8 cellular contexts compared by ENCODE assay signal in the genomic region with DNA sequence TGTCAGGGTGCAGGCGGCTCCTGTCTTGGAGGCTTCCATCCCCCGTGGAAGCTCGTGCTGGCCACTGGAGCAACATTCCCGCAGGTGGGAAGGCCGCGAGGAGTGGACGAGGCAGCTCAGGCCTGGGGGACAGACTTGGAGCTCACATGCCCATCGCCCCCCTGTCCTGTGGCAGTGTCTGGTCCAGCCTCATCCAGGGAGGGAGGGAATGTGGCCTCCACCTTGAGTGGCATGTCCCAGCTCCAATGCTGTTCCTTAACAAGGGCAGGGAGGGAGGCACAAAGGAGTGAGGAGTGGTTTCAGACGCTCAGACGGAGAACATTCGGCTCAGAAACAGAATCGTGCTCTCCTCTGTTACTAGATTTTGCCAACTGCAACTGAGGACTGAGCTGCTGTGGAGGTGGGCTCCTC.
A peak's percentile ranks its signal among the peaks of the same experiment; 100 is the strongest.
DNase-seq lines count a peak whose midpoint lies in the region; ATAC-seq and TF ChIP-seq lines count a peak whose summit lies in the region.

No MANE protein-coding gene starts in this region.

- TF ChIP-seq CTCF in Calu3 (IDR thresholded peaks at IDR 0.05; ENCODE audit: unreplicated experiment): no peak

- CTCF ChIA-PET in Calu3 (lab: Charles Lee): no interaction called here

- no peaks in the 10 kb centered on the region for H3K27me3 Mint-ChIP-seq in Calu3 (ENCODE audit: unreplicated experiment)
- H3K27me3 Mint-ChIP-seq in IgD-negative memory B cell: no peaks in the 10 kb centered on the region
- no peaks in the 10 kb centered on the region for H3K27me3 Mint-ChIP-seq in activated naive CD8-positive, alpha-beta T cell treated with anti-CD3 and anti-CD28 coated beads, Interleukin-2, amount 10 ng/mL, durations not matched to agents 7 days and 5 days

- intact Hi-C loops in Calu3 (cut with micrococcal nuclease; ENCODE audit: unreplicated experiment): no loop called here
- intact Hi-C loops in left ventricle myocardium superior (cut with micrococcal nuclease): no loop called here
- intact Hi-C loops in posterior vena cava (cut with DNase I): no loop called here

- ATAC-seq in activated naive CD8-positive, alpha-beta T cell treated with anti-CD3 and anti-CD28 coated beads, Interleukin-2, amount 10 ng/mL, durations not matched to agents 7 days and 5 days (ENCODE audit: low read depth): no peak
- ATAC-seq in left ventricle myocardium superior: peak; percentile 8
- no peak for ATAC-seq in GM21526 (IDR thresholded peaks at IDR 0.05; ENCODE audit: low FRiP score, unreplicated experiment)
- no peak for ATAC-seq in HG03039 (IDR thresholded peaks at IDR 0.05; ENCODE audit: unreplicated experiment)

- no TSS peak for BruUV-seq in Calu3 (replicated peaks; lab: Mats Ljungman, UMichigan)

- no peak for DNase-seq in Calu3
- DNase-seq in activated naive CD8-positive, alpha-beta T cell treated with anti-CD3 and anti-CD28 coated beads, Interleukin-2, amount 10 ng/mL, durations not matched to agents 7 days and 5 days: peak; percentile 34
- DNase-seq in left ventricle myocardium superior: no peak
- DNase-seq in posterior vena cava (ENCODE audit: low spot score): peak; percentile 66
- no peak for DNase-seq in ureter (ENCODE audit: low spot score)

- H3K36me3 Mint-ChIP-seq in Calu3 (ENCODE audit: insufficient read depth, unreplicated experiment) (peaks cover 30% of the 10 kb centered on the region), IgD-negative memory B cell (peaks cover 2% of the 10 kb centered on the region)
- H3K36me3 Mint-ChIP-seq in activated naive CD8-positive, alpha-beta T cell treated with anti-CD3 and anti-CD28 coated beads, Interleukin-2, amount 10 ng/mL, durations not matched to agents 7 days and 5 days: peaks cover 14% of the 10 kb centered on the region

- H3K27ac Mint-ChIP-seq in Calu3 (ENCODE audit: unreplicated experiment) (peak overlapping the region; percentile 92), IgD-negative memory B cell (peak overlapping the region; percentile 92 to 98 (median 96))
- H3K27ac Mint-ChIP-seq in activated naive CD8-positive, alpha-beta T cell treated with anti-CD3 and anti-CD28 coated beads, Interleukin-2, amount 10 ng/mL, durations not matched to agents 7 days and 5 days: peak overlapping the region; percentile 86

- no peaks in the 10 kb centered on the region for H3K9me3 Mint-ChIP-seq in Calu3 (ENCODE audit: low read depth, unreplicated experiment)
- H3K9me3 Mint-ChIP-seq in IgD-negative memory B cell: no peaks in the 10 kb centered on the region
- H3K9me3 Mint-ChIP-seq in activated naive CD8-positive, alpha-beta T cell treated with anti-CD3 and anti-CD28 coated beads, Interleukin-2, amount 10 ng/mL, durations not matched to agents 7 days and 5 days: no peaks in the 10 kb centered on the region

- H3K4me1 Mint-ChIP-seq in Calu3 (ENCODE audit: low read depth, unreplicated experiment) (peaks cover 21% of the 10 kb centered on the region), IgD-negative memory B cell (peaks cover 15 to 21% (median 19%) of the 10 kb centered on the region in 3 donors)
- peaks cover 33% of the 10 kb centered on the region for H3K4me1 Mint-ChIP-seq in activated naive CD8-positive, alpha-beta T cell treated with anti-CD3 and anti-CD28 coated beads, Interleukin-2, amount 10 ng/mL, durations not matched to agents 7 days and 5 days

- POLR2A ChIA-PET in activated naive CD8-positive, alpha-beta T cell treated with anti-CD3 and anti-CD28 coated beads, Interleukin-2, amount 10 ng/mL, durations not matched to agents 7 days and 5 days (lab: Charles Lee): interaction anchor here (1.0 to 3.2 kb wide), 12 partner anchors 13 to 378 kb away, joined by 3 to 31 read pairs (median 8); no protein-coding TSS in a partner anchor

- H3K4me3 Mint-ChIP-seq in Calu3 (ENCODE audit: low read depth, unreplicated experiment) (peak overlapping the region; percentile 73), IgD-negative memory B cell (peak overlapping the region; percentile 86 to 96 (median 94))
- peak overlapping the region; percentile 68 for H3K4me3 Mint-ChIP-seq in activated naive CD8-positive, alpha-beta T cell treated with anti-CD3 and anti-CD28 coated beads, Interleukin-2, amount 10 ng/mL, durations not matched to agents 7 days and 5 days

Comparison
In these comparisons a context has a peak if more than half of its experiments do, and no peak if none do; other contexts are left out.
1. DNase-seq: peak in activated naive CD8-positive, alpha-beta T cell treated with anti-CD3 and anti-CD28 coated beads, Interleukin-2, amount 10 ng/mL, durations not matched to agents 7 days and 5 days (single experiment) and posterior vena cava (single experiment); none in Calu3 (single experiment), left ventricle myocardium superior (single experiment) and ureter (single experiment).
2. Peak in every context shown above with its lines, with median percentiles within 50 percentile points of each other: H3K27ac Mint-ChIP-seq and H3K4me3 Mint-ChIP-seq.